1 cellular context compared by ENCODE assay signal in genomic region chrX:46634577-46634976, GRCh38.
TF ChIP-seq lines count a peak whose summit lies in the region.

No MANE protein-coding gene starts in this region.

TF ChIP-seq in GM23338, 12 proteins besides CTCF, POLR2A, EP300 and RAD21 (continued from another document):
- TF ChIP-seq, protein P1, sequence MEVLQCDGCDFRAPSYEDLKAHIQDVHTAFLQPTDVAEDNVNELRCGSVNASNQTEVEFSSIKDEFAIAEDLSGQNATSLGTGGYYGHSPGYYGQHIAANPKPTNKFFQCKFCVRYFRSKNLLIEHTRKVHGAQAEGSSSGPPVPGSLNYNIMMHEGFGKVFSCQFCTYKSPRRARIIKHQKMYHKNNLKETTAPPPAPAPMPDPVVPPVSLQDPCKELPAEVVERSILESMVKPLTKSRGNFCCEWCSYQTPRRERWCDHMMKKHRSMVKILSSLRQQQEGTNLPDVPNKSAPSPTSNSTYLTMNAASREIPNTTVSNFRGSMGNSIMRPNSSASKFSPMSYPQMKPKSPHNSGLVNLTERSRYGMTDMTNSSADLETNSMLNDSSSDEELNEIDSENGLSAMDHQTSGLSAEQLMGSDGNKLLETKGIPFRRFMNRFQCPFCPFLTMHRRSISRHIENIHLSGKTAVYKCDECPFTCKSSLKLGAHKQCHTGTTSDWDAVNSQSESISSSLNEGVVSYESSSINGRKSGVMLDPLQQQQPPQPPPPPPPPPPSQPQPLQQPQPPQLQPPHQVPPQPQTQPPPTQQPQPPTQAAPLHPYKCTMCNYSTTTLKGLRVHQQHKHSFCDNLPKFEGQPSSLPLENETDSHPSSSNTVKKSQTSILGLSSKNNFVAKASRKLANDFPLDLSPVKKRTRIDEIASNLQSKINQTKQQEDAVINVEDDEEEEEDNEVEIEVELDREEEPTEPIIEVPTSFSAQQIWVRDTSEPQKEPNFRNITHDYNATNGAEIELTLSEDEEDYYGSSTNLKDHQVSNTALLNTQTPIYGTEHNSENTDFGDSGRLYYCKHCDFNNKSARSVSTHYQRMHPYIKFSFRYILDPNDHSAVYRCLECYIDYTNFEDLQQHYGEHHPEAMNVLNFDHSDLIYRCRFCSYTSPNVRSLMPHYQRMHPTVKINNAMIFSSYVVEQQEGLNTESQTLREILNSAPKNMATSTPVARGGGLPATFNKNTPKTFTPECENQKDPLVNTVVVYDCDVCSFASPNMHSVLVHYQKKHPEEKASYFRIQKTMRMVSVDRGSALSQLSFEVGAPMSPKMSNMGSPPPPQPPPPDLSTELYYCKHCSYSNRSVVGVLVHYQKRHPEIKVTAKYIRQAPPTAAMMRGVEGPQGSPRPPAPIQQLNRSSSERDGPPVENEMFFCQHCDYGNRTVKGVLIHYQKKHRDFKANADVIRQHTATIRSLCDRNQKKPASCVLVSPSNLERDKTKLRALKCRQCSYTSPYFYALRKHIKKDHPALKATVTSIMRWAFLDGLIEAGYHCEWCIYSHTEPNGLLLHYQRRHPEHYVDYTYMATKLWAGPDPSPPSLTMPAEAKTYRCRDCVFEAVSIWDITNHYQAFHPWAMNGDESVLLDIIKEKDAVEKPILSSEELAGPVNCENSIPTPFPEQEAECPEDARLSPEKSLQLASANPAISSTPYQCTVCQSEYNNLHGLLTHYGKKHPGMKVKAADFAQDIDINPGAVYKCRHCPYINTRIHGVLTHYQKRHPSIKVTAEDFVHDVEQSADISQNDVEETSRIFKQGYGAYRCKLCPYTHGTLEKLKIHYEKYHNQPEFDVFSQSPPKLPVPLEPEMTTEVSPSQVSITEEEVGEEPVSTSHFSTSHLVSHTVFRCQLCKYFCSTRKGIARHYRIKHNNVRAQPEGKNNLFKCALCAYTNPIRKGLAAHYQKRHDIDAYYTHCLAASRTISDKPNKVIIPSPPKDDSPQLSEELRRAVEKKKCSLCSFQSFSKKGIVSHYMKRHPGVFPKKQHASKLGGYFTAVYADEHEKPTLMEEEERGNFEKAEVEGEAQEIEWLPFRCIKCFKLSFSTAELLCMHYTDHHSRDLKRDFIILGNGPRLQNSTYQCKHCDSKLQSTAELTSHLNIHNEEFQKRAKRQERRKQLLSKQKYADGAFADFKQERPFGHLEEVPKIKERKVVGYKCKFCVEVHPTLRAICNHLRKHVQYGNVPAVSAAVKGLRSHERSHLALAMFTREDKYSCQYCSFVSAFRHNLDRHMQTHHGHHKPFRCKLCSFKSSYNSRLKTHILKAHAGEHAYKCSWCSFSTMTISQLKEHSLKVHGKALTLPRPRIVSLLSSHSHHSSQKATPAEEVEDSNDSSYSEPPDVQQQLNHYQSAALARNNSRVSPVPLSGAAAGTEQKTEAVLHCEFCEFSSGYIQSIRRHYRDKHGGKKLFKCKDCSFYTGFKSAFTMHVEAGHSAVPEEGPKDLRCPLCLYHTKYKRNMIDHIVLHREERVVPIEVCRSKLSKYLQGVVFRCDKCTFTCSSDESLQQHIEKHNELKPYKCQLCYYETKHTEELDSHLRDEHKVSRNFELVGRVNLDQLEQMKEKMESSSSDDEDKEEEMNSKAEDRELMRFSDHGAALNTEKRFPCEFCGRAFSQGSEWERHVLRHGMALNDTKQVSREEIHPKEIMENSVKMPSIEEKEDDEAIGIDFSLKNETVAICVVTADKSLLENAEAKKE (CRISPR knock-in tag; IDR thresholded peaks at IDR 0.05), result no peak
